Comparison of ENCODE assay signal across 8 cellular contexts in genomic region chr22:43993072-43993760, GRCh38. TPM values are rescaled to one million over a fixed set of nuclear protein-coding genes. Genes with fewer than 3 reads are reported as not detected.
DNase-seq lines count a peak whose midpoint lies in the region; ATAC-seq and FAIRE-seq lines count a peak whose summit lies in the region.

No MANE protein-coding gene starts in this region.

- no peak overlapping the region for H2BK5ac ChIP-seq in mesendoderm (ENCODE audit: low read length)

- ATAC-seq in GM21619 (IDR thresholded peaks at IDR 0.05; ENCODE audit: unreplicated experiment): no peak

- peak; percentile 84 for FAIRE-seq in GM18507 (lab: Jason Lieb, UNC)

- H3K79me2 ChIP-seq in mesendoderm (ENCODE audit: control insufficient read depth, insufficient read depth, low read length): no peaks in the 10 kb centered on the region

- no CpG with 5 or more reads among the region's 20 CpGs for WGBS in mesendoderm (ENCODE audit: extremely low coverage, insufficient coverage, low lambda C conversion rate)

- peaks cover 32% of the 10 kb centered on the region for H3K36me3 Mint-ChIP-seq in activated CD4-positive, alpha-beta memory T cell treated with anti-CD3 and anti-CD28 coated beads for 36 hours

- no peak overlapping the region for H3K56ac ChIP-seq in mesendoderm (ENCODE audit: low read length)

- H2BK15ac ChIP-seq in mesendoderm (replicated peaks; ENCODE audit: low read depth): no peak overlapping the region

- H3K4me3 ChIP-seq in mesendoderm (ENCODE audit: low read length): no peak overlapping the region

- intact Hi-C loops in activated CD4-positive, alpha-beta memory T cell treated with anti-CD3 and anti-CD28 coated beads for 36 hours (cut with micrococcal nuclease): loop anchor here (1.0 to 5.0 kb wide), 3 partner anchors 92 to 633 kb away; partner anchors contain the start of gene PARVG

- H3K27ac ChIP-seq in mesendoderm (ENCODE audit: low read depth, low read length): no peak overlapping the region

- H3K79me1 ChIP-seq in mesendoderm (ENCODE audit: low read length): no peaks in the 10 kb centered on the region

- no peak overlapping the region for H4K5ac ChIP-seq in mesendoderm (ENCODE audit: low read length)

- no peak overlapping the region for H3K9ac ChIP-seq in mesendoderm (ENCODE audit: low read length)

- no peak overlapping the region for H3K4ac ChIP-seq in mesendoderm (ENCODE audit: low read depth, low read length)

- no peak overlapping the region for H3K18ac ChIP-seq in mesendoderm (ENCODE audit: low read length)

- no peaks in the 10 kb centered on the region for H3K27me3 ChIP-seq in mesendoderm (ENCODE audit: insufficient read depth, low read length, poor library complexity)

- no peaks in the 10 kb centered on the region for H3K4me1 ChIP-seq in mesendoderm (ENCODE audit: control insufficient read depth, low read depth, low read length)

- DNase-seq in ACHN (peak; percentile 50), GM18507 (ENCODE audit: extremely low spot score, insufficient read length, low read depth) (peak; percentile 56), NCI-H460 (ENCODE audit: extremely low read depth, low read depth) (peak; percentile 28), mesendoderm (peak; percentile 75)
- DNase-seq in activated CD4-positive, alpha-beta memory T cell treated with anti-CD3 and anti-CD28 coated beads for 36 hours: peak; percentile 70
- peak; percentile 36 for DNase-seq in effector CD8-positive, alpha-beta T cell (lab: John Stamatoyannopoulos, UW)
- DNase-seq in stimulated activated CD8-positive, alpha-beta memory T cell treated with anti-CD3 and anti-CD28 coated beads, Interleukin-4, amount 100 ng/mL, for 24 hours (ENCODE audit: low read depth): peak; percentile 39

- H3K4me1 Mint-ChIP-seq in activated CD4-positive, alpha-beta memory T cell treated with anti-CD3 and anti-CD28 coated beads for 36 hours (ENCODE audit: low read depth): peaks cover 21% of the 10 kb centered on the region

- no peak overlapping the region for H2BK120ac ChIP-seq in mesendoderm (ENCODE audit: low read depth, low read length)

- H3K4me2 ChIP-seq in mesendoderm (ENCODE audit: low read length): no peak overlapping the region

- no peak overlapping the region for H2AK5ac ChIP-seq in mesendoderm (ENCODE audit: low read length)

- POLR2A ChIA-PET in activated CD4-positive, alpha-beta memory T cell treated with anti-CD3 and anti-CD28 coated beads for 36 hours (lab: Charles Lee): interaction anchor here (0.5 to 1.1 kb wide), 3 partner anchors 10 to 665 kb away, joined by 3 to 4 read pairs (median 3); no protein-coding TSS in a partner anchor

- H3K4me3 Mint-ChIP-seq in activated CD4-positive, alpha-beta memory T cell treated with anti-CD3 and anti-CD28 coated beads for 36 hours: no peak overlapping the region

- in situ Hi-C loops in ACHN (cut with HindIII; ENCODE audit: low pct_ligation_motif_present, low pct_unique_long_range_greater_than_20kb, low sequenced_read_pairs): no loop called here

- no peak overlapping the region for H3K23ac ChIP-seq in mesendoderm (ENCODE audit: low read length)

- H3K27ac Mint-ChIP-seq in activated CD4-positive, alpha-beta memory T cell treated with anti-CD3 and anti-CD28 coated beads for 36 hours: no peak overlapping the region

- H3K27me3 Mint-ChIP-seq in activated CD4-positive, alpha-beta memory T cell treated with anti-CD3 and anti-CD28 coated beads for 36 hours: no peaks in the 10 kb centered on the region

- no peaks in the 10 kb centered on the region for H3K9me3 Mint-ChIP-seq in activated CD4-positive, alpha-beta memory T cell treated with anti-CD3 and anti-CD28 coated beads for 36 hours

- CTCF ChIA-PET in activated CD4-positive, alpha-beta memory T cell treated with anti-CD3 and anti-CD28 coated beads for 36 hours (lab: Charles Lee): interaction anchor here (0.6 to 5.1 kb wide), 49 partner anchors 9 to 806 kb away, joined by 3 to 182 read pairs (median 4); partner anchors contain the start of genes PARVB, PARVG and SAMM50

- no peak overlapping the region for H4K8ac ChIP-seq in mesendoderm (ENCODE audit: low read depth, low read length)

- H3K36me3 ChIP-seq in mesendoderm (ENCODE audit: control insufficient read depth, insufficient read depth, low read length): peaks cover 4% of the 10 kb centered on the region

RNA-seq across cellular contexts. Expression of gene PARVB, which starts 30.9 kb away (rescaled TPM):
- 32.2 and 33.0 TPM in 2 replicates for total RNA-seq in NCI-H460 (2014; rRNA removed; shearing (Covaris generic))
- 13.5 and 21.2 TPM in 2 replicates for polyA plus RNA-seq in NCI-H460 (2014; cell fraction: nucleus; rRNA removed)
- total RNA-seq in activated CD4-positive, alpha-beta memory T cell treated with anti-CD3 and anti-CD28 coated beads for 36 hours: 10 to 100 TPM; 77.8 to 82.8 TPM
- polyA plus RNA-seq in mesendoderm (2013, experiment 1 of 2): 8.5 TPM
- polyA plus RNA-seq in mesendoderm (2013, experiment 2 of 2): 8.4 TPM

RNA-seq across cellular contexts. Expression of gene SAMM50, which starts 38.0 kb away (rescaled TPM):
- total RNA-seq in NCI-H460 (2014; rRNA removed; shearing (Covaris generic)): 26.2 and 33.8 TPM in 2 replicates
- polyA plus RNA-seq in NCI-H460 (2014; cell fraction: nucleus; rRNA removed): 25.5 and 29.0 TPM in 2 replicates
- total RNA-seq in activated CD4-positive, alpha-beta memory T cell treated with anti-CD3 and anti-CD28 coated beads for 36 hours: 10 to 100 TPM; 41.9 to 42.9 TPM
- 48.2 TPM for polyA plus RNA-seq in mesendoderm (2013, experiment 1 of 2)
- 49.2 TPM for polyA plus RNA-seq in mesendoderm (2013, experiment 2 of 2)
